27 cellular contexts compared by ENCODE assay signal in the genomic region with DNA sequence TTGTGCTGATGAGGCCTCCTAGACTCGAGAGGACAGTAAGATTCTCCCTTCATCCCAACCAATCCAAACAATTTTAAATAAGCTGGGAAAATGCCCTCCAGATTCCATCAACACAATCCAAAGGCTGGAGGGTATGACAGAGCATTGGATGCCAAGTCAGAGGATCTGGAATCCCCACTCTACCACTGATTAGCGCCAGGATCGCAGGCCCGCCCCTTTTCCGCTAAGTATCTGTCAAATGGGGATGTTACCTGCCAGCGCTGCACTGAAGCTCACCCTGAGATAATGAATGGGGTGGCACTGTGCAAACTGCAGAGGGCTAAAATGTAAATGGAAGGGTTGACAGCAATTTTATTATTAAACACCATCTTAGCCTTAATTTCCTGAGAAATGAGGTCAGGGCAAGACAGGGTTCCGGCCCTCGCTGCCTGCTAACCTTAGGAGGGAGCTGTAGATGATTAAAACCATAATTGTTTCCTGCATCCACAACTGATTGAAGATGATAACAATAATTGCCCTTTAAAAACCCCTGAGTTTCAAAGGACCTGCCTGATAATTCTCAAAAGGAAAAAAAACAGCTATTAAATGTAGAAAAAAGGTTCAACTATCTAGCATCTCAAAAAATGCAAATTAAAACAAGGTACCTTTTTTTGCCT. TPM values are rescaled to one million over a fixed set of nuclear protein-coding genes. Genes with fewer than 3 reads are reported as not detected.
"Had no signal": no experiment of that assay in that cellular context is flagged by ENCODE, and none has a peak within 500 bp of the region (broad histone marks: within the 10 kb centered on the region; RNA-seq: fewer than 3 reads in every experiment).

No MANE protein-coding gene starts in this region.

- H3K4me1 Mint-ChIP-seq: activated CD4-positive, alpha-beta T cell treated with anti-CD3 and anti-CD28 coated beads, Interleukin-2, amount 10 ng/mL, durations not matched to agents 7 days and 5 days; brain; central memory CD8-positive, alpha-beta T cell had no signal

- DNase-seq: activated CD4-positive, alpha-beta memory T cell treated with anti-CD3 and anti-CD28 coated beads for 36 hours; activated CD4-positive, alpha-beta T cell treated with anti-CD3 and anti-CD28 coated beads, Interleukin-2, amount 10 ng/mL, durations not matched to agents 7 days and 5 days; activated CD4-positive, CD25-positive, alpha-beta regulatory T cell; activated CD8-positive, alpha-beta memory T cell treated with anti-CD3 and anti-CD28 coated beads for 24 hours; activated gamma-delta T cell; activated naive CD4-positive, alpha-beta T cell treated with anti-CD3 and anti-CD28 coated beads for 36 hours; activated T-cell treated with anti-CD3 and anti-CD28 coated beads, Interleukin-2, amount 50 U/mL, for 4 hours; amygdala; KBM-7; NCI-H1092; NCI-H1436; NCI-H187 treated with DMSO at 0.1 percent for 48 hours; NCI-H2107; NCI-H2171 treated with DMSO at 0.1 percent for 48 hours; NCI-H226; NCI-H526; PC-9; SHP77 treated with DMSO at 0.1 percent for 48 hours; T-helper 1 cell had no signal

- ATAC-seq: activated T-cell treated with anti-CD3 and anti-CD28 coated beads, Interleukin-2, amount 50 U/mL, for 4 hours had no signal

- H3K4me3 Mint-ChIP-seq: activated CD4-positive, alpha-beta memory T cell treated with anti-CD3 and anti-CD28 coated beads for 36 hours; activated CD4-positive, alpha-beta T cell treated with anti-CD3 and anti-CD28 coated beads, Interleukin-2, amount 10 ng/mL, durations not matched to agents 7 days and 5 days; activated naive CD4-positive, alpha-beta T cell treated with anti-CD3 and anti-CD28 coated beads for 36 hours; activated naive CD8-positive, alpha-beta T cell; activated T-cell treated with anti-CD3 and anti-CD28 coated beads, Interleukin-2, amount 50 U/mL, for 4 hours; brain; central memory CD8-positive, alpha-beta T cell had no signal

- H3K27me3 Mint-ChIP-seq: activated CD4-positive, alpha-beta memory T cell treated with anti-CD3 and anti-CD28 coated beads for 36 hours; activated CD4-positive, alpha-beta T cell treated with anti-CD3 and anti-CD28 coated beads, Interleukin-2, amount 10 ng/mL, durations not matched to agents 7 days and 5 days; activated naive CD8-positive, alpha-beta T cell; brain; central memory CD8-positive, alpha-beta T cell had no signal

- H2AFZ ChIP-seq: PC-9 had no signal

- H3K4me2 ChIP-seq: PC-9 had no signal

- H3K27ac Mint-ChIP-seq: activated CD4-positive, alpha-beta memory T cell treated with anti-CD3 and anti-CD28 coated beads for 36 hours; activated CD4-positive, alpha-beta T cell treated with anti-CD3 and anti-CD28 coated beads, Interleukin-2, amount 10 ng/mL, durations not matched to agents 7 days and 5 days; activated naive CD4-positive, alpha-beta T cell treated with anti-CD3 and anti-CD28 coated beads for 36 hours; activated naive CD8-positive, alpha-beta T cell; brain had no signal

- H3K9me3 Mint-ChIP-seq: activated CD4-positive, alpha-beta T cell treated with anti-CD3 and anti-CD28 coated beads, Interleukin-2, amount 10 ng/mL, durations not matched to agents 7 days and 5 days had no signal

- H3K27ac ChIP-seq: PC-9, VCaP had no signal

- FAIRE-seq: astrocyte had no signal

- H3K4me3 ChIP-seq: PC-9 had no signal

RNA-seq across cellular contexts. Expression of gene GABBR2, which starts 31.6 kb away (rescaled TPM):
- total RNA-seq: activated CD4-positive, alpha-beta memory T cell treated with anti-CD3 and anti-CD28 coated beads for 36 hours; activated CD4-positive, alpha-beta T cell treated with anti-CD3 and anti-CD28 coated beads, Interleukin-2, amount 10 ng/mL, durations not matched to agents 7 days and 5 days; activated naive CD4-positive, alpha-beta T cell treated with anti-CD3 and anti-CD28 coated beads for 36 hours; activated T-cell treated with anti-CD3 and anti-CD28 coated beads, Interleukin-2, amount 50 U/mL, for 4 hours; LHCN-M2; MCF 10A; T-helper 2 cell treated with Interferon-gamma antibody and Interleukin-4, amounts not matched to agents 100 ng/mL and 5 ng/mL, for 36 hours had no signal
